ENCODE assay signal across 15 cellular contexts in the genomic region with DNA sequence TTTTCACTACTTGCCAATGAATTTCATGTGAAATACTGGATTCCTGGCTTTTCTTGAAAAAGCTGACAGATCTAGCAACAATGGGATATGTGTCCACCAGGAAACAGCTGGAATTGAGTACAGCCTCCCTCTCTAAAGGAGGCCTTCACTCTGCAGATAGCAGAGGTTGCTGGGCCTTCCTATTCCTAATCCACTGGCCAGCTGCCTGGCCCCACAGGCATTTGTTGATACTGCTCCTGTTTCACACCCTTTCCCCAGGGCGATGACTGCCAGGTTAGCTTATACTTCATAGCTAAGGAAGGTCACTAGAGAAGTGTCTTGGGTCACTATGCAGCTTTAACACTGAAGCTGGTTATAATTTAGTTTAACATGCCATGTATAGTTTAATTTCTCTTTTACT.
DNase-seq lines count a peak whose midpoint lies in the region; ATAC-seq and TF ChIP-seq lines count a peak whose summit lies in the region.
"Had no signal": no experiment of that assay in that cellular context is flagged by ENCODE, and none has a peak within 500 bp of the region (broad histone marks: within the 10 kb centered on the region; RNA-seq: fewer than 3 reads in every experiment).

No MANE protein-coding gene starts in this region.

- DNase-seq in right cardiac atrium (peak in 2 of 3 donors; percentile 33 to 58), left ventricle myocardium superior (no peak), iPS-NIHi7 (ENCODE audit: extremely low spot score) (peak; percentile 11), neural progenitor cell (ENCODE audit: low spot score) (peak; percentile 14), putamen (ENCODE audit: low spot score) (no peak)
- DNase-seq in activated CD4-positive, alpha-beta T cell treated with anti-CD3 and anti-CD28 coated beads, Interleukin-2, amount 10 ng/mL, durations not matched to agents 24 days and 14 days, result no peak
- DNase-seq: 8988T; CD4-positive, alpha-beta memory T cell; DMS79 treated with DMSO at 0.1 percent for 48 hours; GF-D8 had no signal

- no peak for TF ChIP-seq CTCF in neural progenitor cell (IDR thresholded peaks at IDR 0.05)

- H3K4me1 ChIP-seq in right cardiac atrium (ENCODE audit: control insufficient read depth, insufficient read depth, low read length) (no peaks in the 10 kb centered on the region), neural progenitor cell (no peaks in the 10 kb centered on the region)
- H3K4me1 ChIP-seq: BLaER1, HAP-1 had no signal

- intact Hi-C loops in right cardiac atrium (cut with DNase I) (no loop called here), left ventricle myocardium superior (cut with micrococcal nuclease) (no loop called here)
- intact Hi-C loops in activated CD4-positive, alpha-beta T cell treated with anti-CD3 and anti-CD28 coated beads, Interleukin-2, amount 10 ng/mL, durations not matched to agents 24 days and 14 days (cut with micrococcal nuclease), result no loop called here

- no peaks in the 10 kb centered on the region for H3F3A ChIP-seq in neural progenitor cell (ENCODE audit: low read depth)

- no peaks in the 10 kb centered on the region for H3K79me2 ChIP-seq in neural progenitor cell (ENCODE audit: low read depth)

- peak in 1 of 2 donors; percentile 61 for ATAC-seq in right cardiac atrium
- no peak for ATAC-seq in left ventricle myocardium superior
- ATAC-seq in GM18520 (IDR thresholded peaks at IDR 0.05; ENCODE audit: unreplicated experiment), result no peak

- H3K9me3 ChIP-seq in right cardiac atrium (ENCODE audit: control insufficient read depth, low read length), result no peaks in the 10 kb centered on the region
- H3K9me3 ChIP-seq in neural progenitor cell (ENCODE audit: low read depth), result no peaks in the 10 kb centered on the region
- H3K9me3 ChIP-seq: BLaER1, HAP-1 had no signal

- H3K9ac ChIP-seq in neural progenitor cell, result no peak overlapping the region
- H3K9ac ChIP-seq: BLaER1 had no signal

- H3K4me3 ChIP-seq in right cardiac atrium (ENCODE audit: low read length), result no peak overlapping the region
- H3K4me3 ChIP-seq in neural progenitor cell, result no peak overlapping the region
- H3K4me3 ChIP-seq: BLaER1, HAP-1 had no signal

- no peaks in the 10 kb centered on the region for H3K9me3 Mint-ChIP-seq in neural progenitor cell
- no peaks in the 10 kb centered on the region for H3K9me3 Mint-ChIP-seq in activated CD4-positive, alpha-beta T cell treated with anti-CD3 and anti-CD28 coated beads, Interleukin-2, amount 10 ng/mL, durations not matched to agents 24 days and 14 days

- H3K4me3 Mint-ChIP-seq in neural progenitor cell, result no peak overlapping the region
- no peak overlapping the region for H3K4me3 Mint-ChIP-seq in activated CD4-positive, alpha-beta T cell treated with anti-CD3 and anti-CD28 coated beads, Interleukin-2, amount 10 ng/mL, durations not matched to agents 24 days and 14 days
- H3K4me3 Mint-ChIP-seq: CD14-positive monocyte; CD4-positive, alpha-beta memory T cell had no signal

- peaks cover 2% of the 10 kb centered on the region for H3K27me3 Mint-ChIP-seq in neural progenitor cell (ENCODE audit: insufficient read depth, low read depth)
- H3K27me3 Mint-ChIP-seq in activated CD4-positive, alpha-beta T cell treated with anti-CD3 and anti-CD28 coated beads, Interleukin-2, amount 10 ng/mL, durations not matched to agents 24 days and 14 days, result no peaks in the 10 kb centered on the region
- H3K27me3 Mint-ChIP-seq: CD4-positive, alpha-beta memory T cell had no signal

- no peaks in the 10 kb centered on the region for H3K27me3 ChIP-seq in right cardiac atrium (ENCODE audit: control insufficient read depth, insufficient read depth)
- no peaks in the 10 kb centered on the region for H3K27me3 ChIP-seq in neural progenitor cell
- H3K27me3 ChIP-seq: BLaER1 had no signal

- H3K36me3 ChIP-seq in neural progenitor cell, result no peaks in the 10 kb centered on the region
- H3K36me3 ChIP-seq: BLaER1, HAP-1 had no signal

- H3K36me3 Mint-ChIP-seq in neural progenitor cell, result no peaks in the 10 kb centered on the region
- H3K36me3 Mint-ChIP-seq in activated CD4-positive, alpha-beta T cell treated with anti-CD3 and anti-CD28 coated beads, Interleukin-2, amount 10 ng/mL, durations not matched to agents 24 days and 14 days (ENCODE audit: low read depth), result no peaks in the 10 kb centered on the region
- H3K36me3 Mint-ChIP-seq: CD14-positive monocyte; CD4-positive, alpha-beta memory T cell had no signal

- no peak overlapping the region for H3K4me2 ChIP-seq in neural progenitor cell
- H3K4me2 ChIP-seq: BLaER1 had no signal

- no peak overlapping the region for H3K27ac Mint-ChIP-seq in neural progenitor cell
- no peak overlapping the region for H3K27ac Mint-ChIP-seq in activated CD4-positive, alpha-beta T cell treated with anti-CD3 and anti-CD28 coated beads, Interleukin-2, amount 10 ng/mL, durations not matched to agents 24 days and 14 days
- H3K27ac Mint-ChIP-seq: CD14-positive monocyte had no signal

- no peaks in the 10 kb centered on the region for H4K20me1 ChIP-seq in neural progenitor cell (ENCODE audit: low read depth)
- H4K20me1 ChIP-seq: BLaER1 had no signal

- H3K4me1 Mint-ChIP-seq in neural progenitor cell, result no peaks in the 10 kb centered on the region
- H3K4me1 Mint-ChIP-seq in activated CD4-positive, alpha-beta T cell treated with anti-CD3 and anti-CD28 coated beads, Interleukin-2, amount 10 ng/mL, durations not matched to agents 24 days and 14 days, result no peaks in the 10 kb centered on the region
- H3K4me1 Mint-ChIP-seq: CD14-positive monocyte; CD4-positive, alpha-beta memory T cell had no signal

- no peak overlapping the region for H3K27ac ChIP-seq in right cardiac atrium (ENCODE audit: low read length)
- no peak overlapping the region for H3K27ac ChIP-seq in neural progenitor cell
- H3K27ac ChIP-seq: BLaER1, HL-60 had no signal

- H2AFZ ChIP-seq in neural progenitor cell (replicated peaks), result no peak overlapping the region

- 52% methylated on average over 1 of the region's 1 CpG for WGBS in right cardiac atrium

Comparison
In these comparisons a context has a peak if more than half of its experiments do, and no peak if none do; other contexts are left out.
1. DNase-seq: peak in right cardiac atrium (2 of 3), iPS-NIHi7 (single experiment) and neural progenitor cell (single experiment); none in left ventricle myocardium superior (single experiment), putamen (single experiment) and activated CD4-positive, alpha-beta T cell treated with anti-CD3 and anti-CD28 coated beads, Interleukin-2, amount 10 ng/mL, durations not matched to agents 24 days and 14 days (single experiment).